Comparison of ENCODE assay signal across 9 cellular contexts in the genomic region with DNA sequence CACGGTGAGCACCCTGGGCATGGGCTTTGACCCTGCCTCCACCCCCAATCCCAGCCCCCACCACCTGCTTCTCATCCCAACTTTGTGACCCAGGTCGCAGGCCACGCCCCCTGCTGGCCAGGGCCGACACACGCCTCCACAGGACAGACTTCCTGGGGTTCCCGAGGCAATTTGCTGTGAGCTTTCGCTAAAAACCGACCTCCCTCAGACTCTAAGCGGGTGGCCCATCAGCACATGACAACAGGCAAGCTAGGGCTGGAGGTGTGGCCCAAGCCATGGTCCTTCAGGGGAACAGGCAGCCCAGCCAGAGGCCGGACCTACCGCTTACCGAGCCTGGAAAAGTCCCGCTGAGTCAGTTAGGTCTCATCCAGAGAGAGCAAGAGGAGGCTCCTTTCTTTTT. TPM values are rescaled to one million over a fixed set of nuclear protein-coding genes. Genes with fewer than 3 reads are reported as not detected.
DNase-seq lines count a peak whose midpoint lies in the region; ATAC-seq, FAIRE-seq and TF ChIP-seq lines count a peak whose summit lies in the region.
"Had no signal": no experiment of that assay in that cellular context is flagged by ENCODE, and none has a peak within 500 bp of the region (broad histone marks: within the 10 kb centered on the region; RNA-seq: fewer than 3 reads in every experiment).

No MANE protein-coding gene starts in this region.

- DNase-seq in MCF 10A (ENCODE audit: unreplicated experiment) (peak; percentile 50), breast epithelium (ENCODE audit: low spot score in 2 of 2) (no peak), OCI-M1 (lab: John Stamatoyannopoulos, UW) (peak; percentile 4), GM12878 (ENCODE audit: low read depth, low spot score) (no peak), neuronal stem cell (ENCODE audit: low spot score) (peak; percentile 48), NCI-H2171 (lab: John Stamatoyannopoulos, UW) (no peak), NCI-H1105 treated with DMSO at 0.1 percent for 48 hours (lab: John Stamatoyannopoulos, UW) (no peak)

- H2BK12ac ChIP-seq in neuronal stem cell (ENCODE audit: low read length) = no peak overlapping the region

- TF ChIP-seq CTCF in MCF 10A (IDR thresholded peaks at IDR 0.05; ENCODE audit: unreplicated experiment) (peak; percentile 57), breast epithelium (IDR thresholded peaks at IDR 0.05) (no peak), GM12878 (IDR thresholded peaks at IDR 0.05 in 2 of 3, conservative IDR thresholded peaks at IDR 0.05 in 1 of 3; ENCODE audit: control insufficient read depth in 2 of 3, extremely low read depth in 1 of 3, insufficient read depth in 1 of 3, low read depth in 3 of 3, low read length in 3 of 3) (peak; percentile 49 to 80 (median 57))

- H3K4me1 Mint-ChIP-seq in MCF 10A (ENCODE audit: insufficient read depth, unreplicated experiment) = no peaks in the 10 kb centered on the region
- H3K4me1 Mint-ChIP-seq: activated naive CD4-positive, alpha-beta T cell treated with anti-CD3 and anti-CD28 coated beads, Interleukin-2, amount 50 U/mL, for 24 hours had no signal

- H3K4me3 Mint-ChIP-seq in MCF 10A (ENCODE audit: unreplicated experiment) = no peak overlapping the region
- H3K4me3 Mint-ChIP-seq: activated naive CD4-positive, alpha-beta T cell treated with anti-CD3 and anti-CD28 coated beads, Interleukin-2, amount 50 U/mL, for 24 hours had no signal

- no peak overlapping the region for H2BK15ac ChIP-seq in neuronal stem cell (ENCODE audit: low read length)

- H3K14ac ChIP-seq in neuronal stem cell (ENCODE audit: low read length) = no peak overlapping the region

- in situ Hi-C loops in GM12878 (cut with MboI) = no loop called here

- peaks cover 51% of the 10 kb centered on the region for H3K27me3 Mint-ChIP-seq in MCF 10A (ENCODE audit: insufficient read depth, unreplicated experiment)

- no TSS peak for BruUV-seq in MCF 10A (replicated peaks; lab: Mats Ljungman, UMichigan)
- no TSS peak for BruUV-seq in GM12878 (replicated peaks; lab: Mats Ljungman, UMichigan)

- H3K79me2 ChIP-seq in GM12878 (ENCODE audit: control insufficient read depth, insufficient read depth, low read length) = no peaks in the 10 kb centered on the region

- no peak overlapping the region for H2AK5ac ChIP-seq in neuronal stem cell (ENCODE audit: low read depth, low read length)

- intact Hi-C loops in MCF 10A (cut with micrococcal nuclease) (loop anchor here (1.0 kb wide), 1 partner anchor 244 kb away; no protein-coding TSS in a partner anchor), breast epithelium (cut with DNase I; ENCODE audit: low total_unique reads) (no loop called here), GM12878 (cut with micrococcal nuclease; ENCODE audit: unreplicated experiment) (loop anchor here (2.0 kb wide), 1 partner anchor 246 kb away; no protein-coding TSS in a partner anchor)

- no peak overlapping the region for H3K23ac ChIP-seq in neuronal stem cell (ENCODE audit: low read depth, low read length, poor library complexity)

- H2BK120ac ChIP-seq in neuronal stem cell (ENCODE audit: low read depth, low read length) = no peak overlapping the region

- no peaks in the 10 kb centered on the region for H4K20me1 ChIP-seq in GM12878 (ENCODE audit: control insufficient read depth, insufficient read depth)

- no peak overlapping the region for H3K27ac ChIP-seq in breast epithelium
- no peak overlapping the region for H3K27ac ChIP-seq in GM12878 (ENCODE audit: control insufficient read depth, insufficient read depth)
- H3K27ac ChIP-seq in neuronal stem cell (replicated peaks; ENCODE audit: low read length) = no peak overlapping the region

- no peak for FAIRE-seq in GM12878 (lab: Jason Lieb, UNC)

- SMC1A ChIA-PET in GM12878 (lab: Charles Lee; ENCODE audit: uncharacterized antibody, unreplicated experiment) = interaction anchor here (1.9 kb wide), 1 partner anchor 246 kb away, joined by 7 read pairs; no protein-coding TSS in a partner anchor

- H3K27ac Mint-ChIP-seq in MCF 10A (ENCODE audit: low read depth, unreplicated experiment) = no peak overlapping the region
- H3K27ac Mint-ChIP-seq: activated naive CD4-positive, alpha-beta T cell treated with anti-CD3 and anti-CD28 coated beads, Interleukin-2, amount 50 U/mL, for 24 hours had no signal

- no peak overlapping the region for H2AFZ ChIP-seq in GM12878 (ENCODE audit: control insufficient read depth, low read depth, low read length)
- no peak overlapping the region for H2AFZ ChIP-seq in neuronal stem cell (ENCODE audit: low read length)

- no peaks in the 10 kb centered on the region for H3K79me1 ChIP-seq in neuronal stem cell (ENCODE audit: low read depth, low read length)

- POLR2A ChIA-PET in MCF 10A (lab: Yijun Ruan, JAX) (no interaction called here), GM12878 (lab: Charles Lee) (no interaction called here)

- TF ChIP-seq RAD21 in GM12878 (IDR thresholded peaks at IDR 0.05; ENCODE audit: insufficient read depth, low read depth, low read length) = peak; percentile 33; the same call in 1 of the 2 replicates

- no peak overlapping the region for H3K18ac ChIP-seq in neuronal stem cell (ENCODE audit: low read length)

- no peaks in the 10 kb centered on the region for H3K36me3 Mint-ChIP-seq in MCF 10A (ENCODE audit: insufficient read depth, unreplicated experiment)
- H3K36me3 Mint-ChIP-seq: activated naive CD4-positive, alpha-beta T cell treated with anti-CD3 and anti-CD28 coated beads, Interleukin-2, amount 50 U/mL, for 24 hours had no signal

- H3K4me1 ChIP-seq in breast epithelium = no peaks in the 10 kb centered on the region
- H3K4me1 ChIP-seq in GM12878 (ENCODE audit: control insufficient read depth, insufficient read depth, low read length) = no peaks in the 10 kb centered on the region
- H3K4me1 ChIP-seq in neuronal stem cell (ENCODE audit: control insufficient read depth in 2 of 2, insufficient read depth in 1 of 2, low read depth in 1 of 2, low read length in 2 of 2) = peaks cover 0 to 2% of the 10 kb centered on the region in 2 donors

- RAD21 ChIA-PET in GM12878 (lab: Charles Lee; ENCODE audit: unreplicated experiment) = interaction anchor here (0.8 to 1.3 kb wide), 3 partner anchors 76 to 245 kb away, joined by 3 read pairs; no protein-coding TSS in a partner anchor

- H4K8ac ChIP-seq in neuronal stem cell (ENCODE audit: low read depth, low read length) = no peak overlapping the region

- H3K4ac ChIP-seq in neuronal stem cell (ENCODE audit: low read length) = no peak overlapping the region

- CTCF ChIA-PET in MCF 10A (lab: Yijun Ruan, JAX) (interaction anchor here (0.7 to 1.5 kb wide), 7 partner anchors 10 to 958 kb away, joined by 3 to 5 read pairs (median 3); no protein-coding TSS in a partner anchor), GM12878 (lab: Yijun Ruan, JAX) (interaction anchor here (0.7 to 9.3 kb wide), 4 partner anchors 12 to 244 kb away, joined by 3 to 54 read pairs (median 4); no protein-coding TSS in a partner anchor)

- TF ChIP-seq EP300 in GM12878 (IDR thresholded peaks at IDR 0.05; ENCODE audit: borderline replicate concordance in 1 of 2, control insufficient read depth in 1 of 2, low read depth in 2 of 2, low read length in 2 of 2) = no peak

- no peaks in the 10 kb centered on the region for H3K9me3 Mint-ChIP-seq in MCF 10A (ENCODE audit: unreplicated experiment)
- H3K9me3 Mint-ChIP-seq: activated naive CD4-positive, alpha-beta T cell treated with anti-CD3 and anti-CD28 coated beads, Interleukin-2, amount 50 U/mL, for 24 hours had no signal

- H3K36me3 ChIP-seq in breast epithelium = no peaks in the 10 kb centered on the region
- H3K36me3 ChIP-seq in GM12878 (ENCODE audit: control insufficient read depth in 2 of 2, insufficient read depth in 2 of 2, low read length in 1 of 2) = no peaks in the 10 kb centered on the region
- H3K36me3 ChIP-seq in neuronal stem cell (replicated peaks in 1 of 2; ENCODE audit: control insufficient read depth in 2 of 2, insufficient read depth in 2 of 2, low read length in 2 of 2) = no peaks in the 10 kb centered on the region

- H3K9me3 ChIP-seq in breast epithelium (no peaks in the 10 kb centered on the region), GM12878 (replicated peaks; ENCODE audit: control insufficient read depth, insufficient read depth, low read length) (no peaks in the 10 kb centered on the region), neuronal stem cell (replicated peaks in 1 of 2; ENCODE audit: control insufficient read depth in 2 of 2, insufficient read depth in 1 of 2, low read depth in 1 of 2, low read length in 2 of 2) (no peaks in the 10 kb centered on the region)

- H3K4me3 ChIP-seq in breast epithelium (no peak overlapping the region), GM12878 (no peak overlapping the region), neuronal stem cell (ENCODE audit: low read length in 2 of 2) (no peak overlapping the region)

- H4K91ac ChIP-seq in neuronal stem cell (ENCODE audit: low read depth, low read length, poor library complexity) = no peak overlapping the region

- ATAC-seq in GM12878 (peak; percentile 69), GM21423 (IDR thresholded peaks at IDR 0.05; ENCODE audit: unreplicated experiment) (no peak)

- no peak overlapping the region for H2BK5ac ChIP-seq in neuronal stem cell (ENCODE audit: low read length)

- TF ChIP-seq POLR2A in breast epithelium (IDR thresholded peaks at IDR 0.05) = no peak
- no peak for TF ChIP-seq POLR2A in GM12878 (IDR thresholded peaks at IDR 0.05; ENCODE audit: low read depth, low read length)

- WGBS in GM12878 (ENCODE audit: insufficient coverage, insufficient replicate concordance, low lambda C conversion rate, missing lambda C conversion rate) = 10% methylated on average over 13 of the region's 13 CpGs
- WGBS in neuronal stem cell (ENCODE audit: extremely low coverage in 2 of 2, insufficient read length in 2 of 2, insufficient replicate concordance in 1 of 2), 2 donors = no CpG with 5 or more reads among the region's 13 CpGs

- H3K9ac ChIP-seq in GM12878 (ENCODE audit: control insufficient read depth, insufficient read depth, low read length) = no peak overlapping the region
- H3K9ac ChIP-seq in neuronal stem cell (ENCODE audit: low read depth, low read length, poor library complexity) = no peak overlapping the region

- peaks cover 0 to 36% of the 10 kb centered on the region in 2 donors for H3K27me3 ChIP-seq in breast epithelium
- H3K27me3 ChIP-seq in GM12878 (replicated peaks in 1 of 2; ENCODE audit: control insufficient read depth in 2 of 2, insufficient read depth in 2 of 2, low read length in 1 of 2) = no peaks in the 10 kb centered on the region
- peaks cover 0 to 19% (median 0%) of the 10 kb centered on the region in 3 experiments for H3K27me3 ChIP-seq in neuronal stem cell (ENCODE audit: control insufficient read depth in 3 of 3, insufficient read depth in 3 of 3, low read depth in 1 of 3, low read length in 3 of 3)

- H3K4me2 ChIP-seq in GM12878 (ENCODE audit: control insufficient read depth, insufficient read depth) (no peak overlapping the region), neuronal stem cell (ENCODE audit: insufficient read depth, low read length, poor library complexity, severe bottlenecking) (no peak overlapping the region)

RNA-seq across cellular contexts. Expression of gene C1QL2, which starts 31.9 kb away (rescaled TPM):
- total RNA-seq in MCF 10A (2022) (not detected in 2 replicates), breast epithelium (under 1 TPM in 2 of 3 donors, not detected in 1; 0.15 to 0.66 TPM), GM12878 (2014; rRNA removed) (not detected in 2 replicates), GM12878 (2014; rRNA removed; fragmentation: Illumina TruSeq; extraction: Trizol) (not detected in 2 replicates), GM12878 (2021) (not detected in 2 replicates)
- not detected in 2 replicates for total RNA-seq in GM12878 (2013; cell fraction: nucleolus; rRNA removed)
- not detected for polyA plus RNA-seq in GM12878 (2011; ENCODE audit: low read depth)
- polyA plus RNA-seq in GM12878 (2011; rRNA removed) (not detected in 2 replicates), GM12878 (2014; fragmentation: Illumina TruSeq; extraction: Trizol) (not detected in 2 replicates), GM12878 (2014; fragmentation: Nextera tagmentation; extraction: Ambion mirVana) (not detected), GM12878 (2014; rRNA removed) (not detected in 2 replicates), GM12878 (2016; fragmentation: Nextera tagmentation; extraction: Ambion mirVana) (not detected)
- polyA plus RNA-seq in GM12878 (2011; cell fraction: cytosol; rRNA removed) = not detected in 2 replicates
- polyA plus RNA-seq in GM12878 (2011; cell fraction: nucleus; rRNA removed) = 0.04 TPM in 1 of 2 replicates, not detected in the other
- polyA plus RNA-seq in GM12878 (2012) = not detected in 2 replicates
- not detected in 2 replicates for polyA minus RNA-seq in GM12878 (2011; rRNA and poly(A)+ RNA removed)
- polyA minus RNA-seq in GM12878 (2011; cell fraction: cytosol; rRNA and poly(A)+ RNA removed) = not detected in 2 replicates
- polyA minus RNA-seq in GM12878 (2011; cell fraction: nucleus; rRNA and poly(A)+ RNA removed) = not detected in 2 replicates
- polyA plus RNA-seq in neuronal stem cell (2013, experiment 1 of 2) = 0.04 TPM
- polyA plus RNA-seq in neuronal stem cell (2013, experiment 2 of 2) = 0.01 TPM

Comparison
In these comparisons a context has a peak if more than half of its experiments do, and no peak if none do; other contexts are left out.
1. DNase-seq: peak in MCF 10A (single experiment), OCI-M1 (single experiment) and neuronal stem cell (single experiment); none in breast epithelium (0 of 2), GM12878 (single experiment), NCI-H2171 (single experiment) and NCI-H1105 treated with DMSO at 0.1 percent for 48 hours (single experiment).
2. CTCF ChIP-seq: peak in MCF 10A (single experiment) and GM12878 (3 of 3); none in breast epithelium (0 of 3).